16 cellular contexts compared by ENCODE assay signal in genomic region chr1:228753933-228754332, GRCh38.
"Had no signal": no experiment of that assay in that cellular context is flagged by ENCODE, and none has a peak within 500 bp of the region (broad histone marks: within the 10 kb centered on the region; RNA-seq: fewer than 3 reads in every experiment).

No MANE protein-coding gene starts in this region.

- H3K36me3 ChIP-seq: colonic mucosa had no signal

- ATAC-seq: activated T-cell treated with anti-CD3 and anti-CD28 coated beads, Interleukin-2, amount 50 U/mL, for 4 hours; body of pancreas; natural killer cell; stimulated activated naive CD8-positive, alpha-beta T cell treated with anti-CD3 and anti-CD28 coated beads, Interleukin-15, Interleukin-2, amounts not matched to agents 100 U/mL and 50 U/mL, for 24 hours had no signal

- H3K27ac ChIP-seq: body of pancreas, colonic mucosa had no signal

- H3K4me3 ChIP-seq: body of pancreas, colonic mucosa had no signal

- DNase-seq: activated CD4-positive, alpha-beta memory T cell treated with anti-CD3 and anti-CD28 coated beads for 36 hours; activated CD4-positive, CD25-positive, alpha-beta regulatory T cell treated with anti-CD3 and anti-CD28 coated beads, Interleukin-2, amount 50 U/mL, for 72 hours; activated effector memory CD4-positive, alpha-beta T cell treated with Interleukin-2 at 50 U/mL for 16 hours; activated T-cell treated with anti-CD3 and anti-CD28 coated beads, Interleukin-2, amount 50 U/mL, for 4 hours; amniotic stem cell; body of pancreas; central memory CD4-positive, alpha-beta T cell; colonic mucosa; mammary epithelial cell; natural killer cell; posterior cingulate gyrus; retina; small intestine; stimulated activated CD4-positive, alpha-beta T cell treated with anti-CD3 and anti-CD28 coated beads, Interleukin-4, amount 100 ng/mL, for 4 hours; stimulated activated CD8-positive, alpha-beta memory T cell treated with anti-CD3 and anti-CD28 coated beads, Interleukin-4, amount 100 ng/mL, for 48 hours; stimulated activated naive CD8-positive, alpha-beta T cell treated with anti-CD3 and anti-CD28 coated beads, Interleukin-15, Interleukin-2, amounts not matched to agents 100 U/mL and 50 U/mL, for 24 hours had no signal

- FAIRE-seq: small intestine had no signal

- H3K9me3 ChIP-seq: body of pancreas, colonic mucosa had no signal

- H3K27me3 ChIP-seq: body of pancreas, colonic mucosa had no signal

- H3K4me1 ChIP-seq: body of pancreas, colonic mucosa had no signal
